In the genomic region with DNA sequence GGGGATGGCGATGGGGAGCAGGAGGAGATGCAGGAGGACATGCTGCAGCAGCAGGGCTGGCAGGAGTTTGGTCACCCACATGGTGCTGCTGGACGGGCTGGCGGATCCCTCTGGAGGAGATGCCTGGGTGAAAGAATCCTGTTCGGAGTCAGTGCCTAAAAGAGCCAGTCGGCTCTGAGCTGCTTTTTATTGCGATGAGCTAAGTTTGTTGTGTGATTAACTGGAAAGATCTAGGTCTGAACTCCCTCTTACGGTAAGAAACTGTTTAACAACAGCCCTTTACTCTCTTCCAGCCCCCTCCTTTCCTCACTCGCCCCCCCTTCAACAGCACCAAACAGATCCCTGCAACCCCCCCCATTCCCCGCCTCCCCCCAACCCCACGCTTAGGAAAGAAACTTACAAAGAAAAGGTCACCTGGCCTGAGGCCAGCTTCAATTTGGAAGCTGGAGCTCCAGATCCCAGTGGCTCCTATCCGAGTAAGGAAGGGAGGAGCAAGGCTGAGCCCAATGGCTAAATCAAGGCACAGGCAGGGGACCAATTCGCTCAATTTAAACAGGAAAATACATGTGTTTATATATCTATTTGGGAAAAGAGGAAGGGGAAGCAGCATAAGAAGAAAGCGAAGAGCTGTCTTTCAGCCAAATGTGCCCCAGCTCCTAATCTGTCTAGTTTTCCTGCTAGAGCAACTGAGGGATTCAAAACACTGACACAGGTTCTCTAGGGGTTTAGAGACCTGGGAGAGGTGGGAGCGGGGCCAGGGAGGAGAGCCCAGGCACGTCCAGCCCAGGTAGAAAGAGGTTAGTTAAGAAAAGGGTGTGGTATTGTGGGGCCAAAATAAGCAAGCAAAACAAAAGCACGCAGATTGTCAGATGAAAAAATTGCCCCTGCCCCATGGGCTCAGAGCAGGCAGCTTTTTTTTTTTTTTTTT, we compare ENCODE assay signal across 10 cellular contexts. TPM values are rescaled to one million over a fixed set of nuclear protein-coding genes. Genes with fewer than 3 reads are reported as not detected.
DNase-seq lines count a peak whose midpoint lies in the region; ATAC-seq and TF ChIP-seq lines count a peak whose summit lies in the region.
"Had no signal": no experiment of that assay in that cellular context is flagged by ENCODE, and none has a peak within 500 bp of the region (broad histone marks: within the 10 kb centered on the region; RNA-seq: fewer than 3 reads in every experiment).

A gene (minus strand): TSS at position 157 of the 928 bp plus-strand sequence. CDS start 76 bp downstream, at position 81.

- H3K4me3 ChIP-seq in GM06990 (replicated peaks; ENCODE audit: low read depth, low read length) (peak within 1 kb of the TSS; percentile 17), psoas muscle (peak within 1 kb of the TSS; percentile 54)

- H3K27ac Mint-ChIP-seq in activated CD8-positive, alpha-beta memory T cell treated with anti-CD3 and anti-CD28 coated beads, Interleukin-2, amount 10 ng/mL, durations not matched to agents 7 days and 5 days: no peak within 1 kb of the TSS
- H3K27ac Mint-ChIP-seq: memory B cell had no signal

- ATAC-seq in Right ventricle myocardium superior (ENCODE audit: poor library complexity): peak; percentile 81
- peak in 3 of 4 donors; percentile 35 to 48 (median 37) for ATAC-seq in psoas muscle
- no peak for ATAC-seq in HG03457 (IDR thresholded peaks at IDR 0.05; ENCODE audit: unreplicated experiment)
- no peak for ATAC-seq in activated CD8-positive, alpha-beta memory T cell treated with anti-CD3 and anti-CD28 coated beads, Interleukin-2, amount 10 ng/mL, durations not matched to agents 7 days and 5 days
- ATAC-seq in HG03097 (IDR thresholded peaks at IDR 0.05; ENCODE audit: low FRiP score, unreplicated experiment): no peak

- 23 to 27% (median 25%) methylated on average over 16 of the region's 16 CpGs for WGBS in psoas muscle, 3 donors

- CTCF ChIA-PET in activated CD8-positive, alpha-beta memory T cell treated with anti-CD3 and anti-CD28 coated beads, Interleukin-2, amount 10 ng/mL, durations not matched to agents 7 days and 5 days (lab: Charles Lee): no interaction called here

- H3K36me3 ChIP-seq in GM06990 (ENCODE audit: control insufficient read depth, insufficient read depth, low read length) (no peaks in the 10 kb centered on the region), psoas muscle (ENCODE audit: insufficient read depth in 1 of 2, low read depth in 1 of 2) (no peaks in the 10 kb centered on the region)

- no peaks in the 10 kb centered on the region for H3K9me3 ChIP-seq in psoas muscle

- no peaks in the 10 kb centered on the region for H3K27me3 Mint-ChIP-seq in activated CD8-positive, alpha-beta memory T cell treated with anti-CD3 and anti-CD28 coated beads, Interleukin-2, amount 10 ng/mL, durations not matched to agents 7 days and 5 days
- H3K27me3 Mint-ChIP-seq: IgD-negative memory B cell, memory B cell had no signal

- peaks cover 2% of the 10 kb centered on the region for H3K9me3 Mint-ChIP-seq in activated CD8-positive, alpha-beta memory T cell treated with anti-CD3 and anti-CD28 coated beads, Interleukin-2, amount 10 ng/mL, durations not matched to agents 7 days and 5 days (ENCODE audit: low read depth)

- no peak within 1 kb of the TSS for H3K27ac ChIP-seq in psoas muscle

- TF ChIP-seq CTCF in GM06990 (IDR thresholded peaks at IDR 0.05; ENCODE audit: insufficient read depth, low read length, poor library complexity, severe bottlenecking) (no peak), psoas muscle (IDR thresholded peaks at IDR 0.05) (no peak)

- intact Hi-C loops in Right ventricle myocardium superior (cut with DNase I) (no loop called here), psoas muscle (cut with DNase I) (no loop called here)

- no peak within 1 kb of the TSS for H3K4me3 Mint-ChIP-seq in activated CD8-positive, alpha-beta memory T cell treated with anti-CD3 and anti-CD28 coated beads, Interleukin-2, amount 10 ng/mL, durations not matched to agents 7 days and 5 days
- H3K4me3 Mint-ChIP-seq: memory B cell had no signal

- H3K4me1 Mint-ChIP-seq in activated CD8-positive, alpha-beta memory T cell treated with anti-CD3 and anti-CD28 coated beads, Interleukin-2, amount 10 ng/mL, durations not matched to agents 7 days and 5 days: no peaks in the 10 kb centered on the region
- H3K4me1 Mint-ChIP-seq: memory B cell had no signal

- no peaks in the 10 kb centered on the region for H3K4me1 ChIP-seq in psoas muscle

- DNase-seq in GM06990 (ENCODE audit: extremely low read depth, insufficient read length) (no peak), SK-N-DZ (ENCODE audit: low spot score) (peak; percentile 40), Right ventricle myocardium superior (peak; percentile 65), psoas muscle (peak; percentile 57 to 58), NCI-H1417 treated with DMSO at 0.1 percent for 48 hours (lab: John Stamatoyannopoulos, UW) (no peak)
- DNase-seq in activated CD8-positive, alpha-beta memory T cell treated with anti-CD3 and anti-CD28 coated beads, Interleukin-2, amount 10 ng/mL, durations not matched to agents 7 days and 5 days: no peak

- H3K36me3 Mint-ChIP-seq in activated CD8-positive, alpha-beta memory T cell treated with anti-CD3 and anti-CD28 coated beads, Interleukin-2, amount 10 ng/mL, durations not matched to agents 7 days and 5 days: no peaks in the 10 kb centered on the region
- H3K36me3 Mint-ChIP-seq: IgD-negative memory B cell, memory B cell had no signal

- H3K27me3 ChIP-seq in GM06990 (replicated peaks; ENCODE audit: control insufficient read depth, insufficient read depth, low read length): no peaks in the 10 kb centered on the region
- peaks cover 0 to 3% (median 0%) of the 10 kb centered on the region in 3 donors for H3K27me3 ChIP-seq in psoas muscle (ENCODE audit: insufficient read depth in 3 of 3, low read length in 2 of 3)

RNA-seq across cellular contexts. Expression of the gene that starts here (rescaled TPM):
- polyA plus RNA-seq in SK-N-DZ (2014; cell fraction: cytosol; rRNA removed): 2.4 and 3.2 TPM in 2 replicates
- 3.7 and 5.0 TPM in 2 replicates for polyA plus RNA-seq in SK-N-DZ (2014; cell fraction: nucleus; rRNA removed)
- 1.6 TPM for total RNA-seq in Right ventricle myocardium superior
- 1 to 10 TPM in 3 of 4 donors, under 1 TPM in 1; 0.78 to 3.7 (median 1.6) TPM for total RNA-seq in psoas muscle
- under 1 TPM; 0.25 to 0.38 (median 0.35) TPM for polyA plus RNA-seq in psoas muscle
- total RNA-seq in activated CD8-positive, alpha-beta memory T cell treated with anti-CD3 and anti-CD28 coated beads, Interleukin-2, amount 10 ng/mL, durations not matched to agents 7 days and 5 days: not detected
- polyA plus RNA-seq: IgD-negative memory B cell had no signal

Comparison
In these comparisons a context has a peak if more than half of its experiments do, and no peak if none do; other contexts are left out.
1. DNase-seq: peak in SK-N-DZ (single experiment), Right ventricle myocardium superior (single experiment) and psoas muscle (2 of 2); none in GM06990 (single experiment), NCI-H1417 treated with DMSO at 0.1 percent for 48 hours (single experiment) and activated CD8-positive, alpha-beta memory T cell treated with anti-CD3 and anti-CD28 coated beads, Interleukin-2, amount 10 ng/mL, durations not matched to agents 7 days and 5 days (single experiment).
2. ATAC-seq: peak in Right ventricle myocardium superior (single experiment) and psoas muscle (3 of 4); none in HG03457 (single experiment), activated CD8-positive, alpha-beta memory T cell treated with anti-CD3 and anti-CD28 coated beads, Interleukin-2, amount 10 ng/mL, durations not matched to agents 7 days and 5 days (single experiment) and HG03097 (single experiment).